Comparison of ENCODE assay signal across 8 cellular contexts in the genomic region with DNA sequence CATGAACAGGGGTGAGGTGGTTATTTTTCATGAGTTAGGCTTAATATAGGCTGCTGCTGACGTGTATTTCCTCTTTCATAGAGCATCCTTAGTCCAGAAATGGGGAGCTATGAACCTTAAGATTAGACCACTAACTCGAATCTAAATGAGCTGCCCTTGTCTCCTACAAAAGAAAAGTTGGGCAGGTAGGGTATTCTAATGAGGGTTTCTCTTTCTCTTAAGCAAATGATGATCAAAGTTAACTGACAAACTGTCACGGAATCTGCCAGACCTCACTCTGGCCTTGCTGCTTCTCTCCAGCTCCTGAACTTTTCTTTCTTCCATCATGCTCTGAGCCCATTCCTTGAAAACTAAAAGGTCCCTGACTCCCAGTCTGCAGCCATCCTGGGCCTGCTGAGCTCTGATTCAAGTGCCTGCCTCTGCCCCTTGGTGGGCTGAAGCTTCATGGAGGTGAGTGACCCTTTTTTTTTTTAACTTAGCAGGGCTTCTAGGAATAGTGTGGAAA. TPM values are rescaled to one million over a fixed set of nuclear protein-coding genes. Genes with fewer than 3 reads are reported as not detected.
DNase-seq lines count a peak whose midpoint lies in the region; ATAC-seq lines count a peak whose summit lies in the region.

A gene with protein sequence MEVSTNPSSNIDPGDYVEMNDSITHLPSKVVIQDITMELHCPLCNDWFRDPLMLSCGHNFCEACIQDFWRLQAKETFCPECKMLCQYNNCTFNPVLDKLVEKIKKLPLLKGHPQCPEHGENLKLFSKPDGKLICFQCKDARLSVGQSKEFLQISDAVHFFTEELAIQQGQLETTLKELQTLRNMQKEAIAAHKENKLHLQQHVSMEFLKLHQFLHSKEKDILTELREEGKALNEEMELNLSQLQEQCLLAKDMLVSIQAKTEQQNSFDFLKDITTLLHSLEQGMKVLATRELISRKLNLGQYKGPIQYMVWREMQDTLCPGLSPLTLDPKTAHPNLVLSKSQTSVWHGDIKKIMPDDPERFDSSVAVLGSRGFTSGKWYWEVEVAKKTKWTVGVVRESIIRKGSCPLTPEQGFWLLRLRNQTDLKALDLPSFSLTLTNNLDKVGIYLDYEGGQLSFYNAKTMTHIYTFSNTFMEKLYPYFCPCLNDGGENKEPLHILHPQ (plus strand): TSS at position 268 of the 505 bp plus-strand sequence. CDS start 177 bp downstream, at position 445.

- H3K27ac Mint-ChIP-seq in stimulated activated naive CD8-positive, alpha-beta T cell treated with anti-CD3 and anti-CD28 coated beads, Interleukin-15, Interleukin-2, amounts not matched to agents 100 ng/mL and 50 ng/mL, for 24 hours = peak within 1 kb of the TSS; percentile 100

- ATAC-seq in GM19463 (IDR thresholded peaks at IDR 0.05; ENCODE audit: unreplicated experiment) = peak; percentile 38
- no peak for ATAC-seq in left cardiac atrium

- H3K36me3 Mint-ChIP-seq in stimulated activated naive CD8-positive, alpha-beta T cell treated with anti-CD3 and anti-CD28 coated beads, Interleukin-15, Interleukin-2, amounts not matched to agents 100 ng/mL and 50 ng/mL, for 24 hours (ENCODE audit: low read depth) = peaks cover 30% of the 10 kb centered on the region

- H3K27me3 Mint-ChIP-seq in stimulated activated naive CD8-positive, alpha-beta T cell treated with anti-CD3 and anti-CD28 coated beads, Interleukin-15, Interleukin-2, amounts not matched to agents 100 ng/mL and 50 ng/mL, for 24 hours = no peaks in the 10 kb centered on the region

- intact Hi-C loops in left cardiac atrium (cut with DNase I) = loop anchor here (5.0 to 10.0 kb wide), 2 partner anchors 74 to 152 kb away; a partner anchor contains a TSS

- peak within 1 kb of the TSS; percentile 86 for H3K4me3 Mint-ChIP-seq in stimulated activated naive CD8-positive, alpha-beta T cell treated with anti-CD3 and anti-CD28 coated beads, Interleukin-15, Interleukin-2, amounts not matched to agents 100 ng/mL and 50 ng/mL, for 24 hours

- DNase-seq in RPMI7951 (ENCODE audit: low read depth) (no peak), left cardiac atrium (no peak), NCI-H1694 treated with DMSO at 0.1 percent for 48 hours (lab: John Stamatoyannopoulos, UW) (no peak), AML-193 (lab: John Stamatoyannopoulos, UW) (no peak), HT-29 (ENCODE audit: low spot score) (no peak), islet precursor cell (no peak)

- H3K9me3 Mint-ChIP-seq in stimulated activated naive CD8-positive, alpha-beta T cell treated with anti-CD3 and anti-CD28 coated beads, Interleukin-15, Interleukin-2, amounts not matched to agents 100 ng/mL and 50 ng/mL, for 24 hours = no peaks in the 10 kb centered on the region

- peaks cover 74% of the 10 kb centered on the region for H3K4me1 Mint-ChIP-seq in stimulated activated naive CD8-positive, alpha-beta T cell treated with anti-CD3 and anti-CD28 coated beads, Interleukin-15, Interleukin-2, amounts not matched to agents 100 ng/mL and 50 ng/mL, for 24 hours (ENCODE audit: low read depth)

RNA-seq across cellular contexts. Expression of the gene that starts here (rescaled TPM):
- 10.5 and 13.9 TPM in 2 replicates for total RNA-seq in RPMI7951 (2014; rRNA removed; shearing (Covaris generic))
- 10 to 100 TPM; 50.2 to 56.7 TPM for total RNA-seq in left cardiac atrium
- total RNA-seq in HT-29 (2014; rRNA removed; shearing (Covaris generic)) = 7.4 and 9.6 TPM in 2 replicates
